Comparison of ENCODE assay signal across 22 cellular contexts in genomic region chr19:31296741-31297390, GRCh38. TPM values are rescaled to one million over a fixed set of nuclear protein-coding genes. Genes with fewer than 3 reads are reported as not detected.
A peak's percentile ranks its signal among the peaks of the same experiment; 100 is the strongest.
DNase-seq lines count a peak whose midpoint lies in the region; ATAC-seq, FAIRE-seq and TF ChIP-seq lines count a peak whose summit lies in the region.
"Had no signal": no experiment of that assay in that cellular context is flagged by ENCODE, and none has a peak within 500 bp of the region (broad histone marks: within the 10 kb centered on the region; RNA-seq: fewer than 3 reads in every experiment).

No MANE protein-coding gene starts in this region.

- H3K4ac ChIP-seq in neuronal stem cell (ENCODE audit: low read length), result no peak overlapping the region

- TF ChIP-seq CTCF in natural killer cell (IDR thresholded peaks at IDR 0.05) (no peak), bronchial epithelial cell (IDR thresholded peaks at IDR 0.05; ENCODE audit: insufficient read depth, low read length, severe bottlenecking) (no peak), upper lobe of right lung (IDR thresholded peaks at IDR 0.05) (no peak), colonic mucosa (IDR thresholded peaks at IDR 0.05) (no peak), suprapubic skin (IDR thresholded peaks at IDR 0.05) (no peak)

- no peak overlapping the region for H3K14ac ChIP-seq in neuronal stem cell (ENCODE audit: low read length)

- intact Hi-C loops in natural killer cell (cut with micrococcal nuclease), result no loop called here
- intact Hi-C loops in upper lobe of right lung (cut with DNase I), result no loop called here
- intact Hi-C loops in colonic mucosa (cut with DNase I), result no loop called here

- H2BK15ac ChIP-seq in neuronal stem cell (ENCODE audit: low read length), result peak overlapping the region; percentile 7

- no peak overlapping the region for H2AFZ ChIP-seq in neuronal stem cell (ENCODE audit: low read length)
- H2AFZ ChIP-seq: GM23248 had no signal

- DNase-seq in natural killer cell treated with Interleukin-12 subunit alpha and Interleukin-12 subunit beta and Interleukin-15 and Interleukin-18, amount 100 ng/mL, for 72 hours (ENCODE audit: low spot score), result peak; percentile 32
- DNase-seq in natural killer cell, result no peak
- DNase-seq in bronchial epithelial cell (ENCODE audit: low read depth), result no peak
- DNase-seq in neuronal stem cell (ENCODE audit: low spot score), result no peak
- DNase-seq in upper lobe of right lung, result peak; percentile 46
- no peak for DNase-seq in colonic mucosa
- no peak for DNase-seq in suprapubic skin (ENCODE audit: low spot score in 2 of 2)
- DNase-seq in NCI-H524 treated with DMSO at 0.1 percent for 48 hours (lab: John Stamatoyannopoulos, UW), result no peak
- DNase-seq: CD4-positive, CD25-positive, alpha-beta regulatory T cell; CD8-positive, alpha-beta memory T cell; COR-L47; DMS 273 treated with DMSO at 0.1 percent for 48 hours; DMS53; DND-41; EL; GM23248 had no signal

- no peak overlapping the region for H2AK5ac ChIP-seq in neuronal stem cell (ENCODE audit: low read depth, low read length)

- no peak overlapping the region for H3K4me3 Mint-ChIP-seq in natural killer cell treated with Interleukin-12 subunit alpha and Interleukin-12 subunit beta and Interleukin-15 and Interleukin-18, amount 100 ng/mL, for 72 hours
- no peak overlapping the region for H3K4me3 Mint-ChIP-seq in natural killer cell
- H3K4me3 Mint-ChIP-seq: B cell; CD4-positive, CD25-positive, alpha-beta regulatory T cell; CD8-positive, alpha-beta memory T cell had no signal

- TF ChIP-seq POLR2A in suprapubic skin (IDR thresholded peaks at IDR 0.05), result no peak

- H3K36me3 ChIP-seq in bronchial epithelial cell (ENCODE audit: control insufficient read depth, insufficient read depth, low read length), result no peaks in the 10 kb centered on the region
- no peaks in the 10 kb centered on the region for H3K36me3 ChIP-seq in neuronal stem cell (replicated peaks in 1 of 2; ENCODE audit: control insufficient read depth in 2 of 2, insufficient read depth in 2 of 2, low read length in 2 of 2)
- no peaks in the 10 kb centered on the region for H3K36me3 ChIP-seq in upper lobe of right lung
- no peaks in the 10 kb centered on the region for H3K36me3 ChIP-seq in colonic mucosa
- H3K36me3 ChIP-seq in suprapubic skin, result no peaks in the 10 kb centered on the region
- H3K36me3 ChIP-seq: HAP-1 had no signal

- ATAC-seq in natural killer cell treated with Interleukin-12 subunit alpha and Interleukin-12 subunit beta and Interleukin-15 and Interleukin-18, amount 100 ng/mL, for 72 hours, result no peak
- ATAC-seq in natural killer cell (no peak), upper lobe of right lung (no peak)
- ATAC-seq: GM12878 had no signal

- H2BK120ac ChIP-seq in neuronal stem cell (ENCODE audit: low read depth, low read length), result no peak overlapping the region

- H3K79me1 ChIP-seq in neuronal stem cell (ENCODE audit: low read depth, low read length), result no peaks in the 10 kb centered on the region

- H3K27ac ChIP-seq in neuronal stem cell (replicated peaks; ENCODE audit: low read length), result no peak overlapping the region
- no peak overlapping the region for H3K27ac ChIP-seq in upper lobe of right lung
- H3K27ac ChIP-seq in colonic mucosa, result no peak overlapping the region
- H3K27ac ChIP-seq in suprapubic skin, result no peak overlapping the region
- H3K27ac ChIP-seq: BLaER1 treated with 17β-estradiol and CSF1 and Interleukin-3, amounts not matched to agents 10 nM and 100 nM; GM23248 had no signal

- TF ChIP-seq EP300 in suprapubic skin (IDR thresholded peaks at IDR 0.05), result no peak

- no CpG with 5 or more reads among the region's 10 CpGs for WGBS in neuronal stem cell (ENCODE audit: extremely low coverage in 2 of 2, insufficient read length in 2 of 2, insufficient replicate concordance in 1 of 2), 2 donors
- 94% methylated on average over 7 of the region's 10 CpGs for WGBS in suprapubic skin

- no peak overlapping the region for H3K23ac ChIP-seq in neuronal stem cell (ENCODE audit: low read depth, low read length, poor library complexity)

- H3K4me2 ChIP-seq in neuronal stem cell (ENCODE audit: insufficient read depth, low read length, poor library complexity, severe bottlenecking), result no peak overlapping the region
- H3K4me2 ChIP-seq: BLaER1 treated with 17β-estradiol and CSF1 and Interleukin-3, amounts not matched to agents 10 nM and 100 nM had no signal

- H3K27me3 ChIP-seq in bronchial epithelial cell (ENCODE audit: control insufficient read depth, insufficient read depth, low read length) (no peaks in the 10 kb centered on the region), neuronal stem cell (ENCODE audit: control insufficient read depth in 3 of 3, insufficient read depth in 3 of 3, low read depth in 1 of 3, low read length in 3 of 3) (no peaks in the 10 kb centered on the region), upper lobe of right lung (no peaks in the 10 kb centered on the region), colonic mucosa (no peaks in the 10 kb centered on the region), suprapubic skin (no peaks in the 10 kb centered on the region)
- H3K27me3 ChIP-seq: BLaER1 treated with 17β-estradiol and CSF1 and Interleukin-3, amounts not matched to agents 10 nM and 100 nM had no signal

- H3K9ac ChIP-seq in neuronal stem cell (ENCODE audit: low read depth, low read length, poor library complexity) (no peak overlapping the region), colonic mucosa (ENCODE audit: low read depth in 2 of 2, low read length in 2 of 2) (no peak overlapping the region)
- H3K9ac ChIP-seq: BLaER1 treated with 17β-estradiol and CSF1 and Interleukin-3, amounts not matched to agents 10 nM and 100 nM; GM23248 had no signal

- H3K36me3 Mint-ChIP-seq in natural killer cell treated with Interleukin-12 subunit alpha and Interleukin-12 subunit beta and Interleukin-15 and Interleukin-18, amount 100 ng/mL, for 72 hours, result no peaks in the 10 kb centered on the region
- no peaks in the 10 kb centered on the region for H3K36me3 Mint-ChIP-seq in natural killer cell
- H3K36me3 Mint-ChIP-seq: CD4-positive, CD25-positive, alpha-beta regulatory T cell; IgD-negative memory B cell had no signal

- H2BK5ac ChIP-seq in neuronal stem cell (ENCODE audit: low read length), result peak overlapping the region; percentile 44

- H3K27me3 Mint-ChIP-seq in natural killer cell treated with Interleukin-12 subunit alpha and Interleukin-12 subunit beta and Interleukin-15 and Interleukin-18, amount 100 ng/mL, for 72 hours, result no peaks in the 10 kb centered on the region
- H3K27me3 Mint-ChIP-seq in natural killer cell (ENCODE audit: low read depth in 2 of 2), result no peaks in the 10 kb centered on the region
- H3K27me3 Mint-ChIP-seq: B cell; CD4-positive, CD25-positive, alpha-beta regulatory T cell; IgD-negative memory B cell had no signal

- no peaks in the 10 kb centered on the region for H3K4me1 Mint-ChIP-seq in natural killer cell treated with Interleukin-12 subunit alpha and Interleukin-12 subunit beta and Interleukin-15 and Interleukin-18, amount 100 ng/mL, for 72 hours (ENCODE audit: low read depth in 2 of 2)
- peaks cover 0 to 15% of the 10 kb centered on the region in 2 donors for H3K4me1 Mint-ChIP-seq in natural killer cell
- H3K4me1 Mint-ChIP-seq: B cell; CD4-positive, CD25-positive, alpha-beta regulatory T cell; CD8-positive, alpha-beta memory T cell; IgD-negative memory B cell had no signal

- H4K91ac ChIP-seq in neuronal stem cell (ENCODE audit: low read depth, low read length, poor library complexity), result no peak overlapping the region

- H3K9me3 Mint-ChIP-seq in natural killer cell treated with Interleukin-12 subunit alpha and Interleukin-12 subunit beta and Interleukin-15 and Interleukin-18, amount 100 ng/mL, for 72 hours, result no peaks in the 10 kb centered on the region
- H3K9me3 Mint-ChIP-seq in natural killer cell, result peaks cover 0 to 6% of the 10 kb centered on the region in 2 donors
- H3K9me3 Mint-ChIP-seq: CD8-positive, alpha-beta memory T cell had no signal

- H4K8ac ChIP-seq in neuronal stem cell (ENCODE audit: low read depth, low read length), result no peak overlapping the region

- H3K18ac ChIP-seq in neuronal stem cell (ENCODE audit: low read length), result peak overlapping the region; percentile 20

- H3K4me3 ChIP-seq in bronchial epithelial cell (ENCODE audit: low read depth, low read length) (no peak overlapping the region), neuronal stem cell (ENCODE audit: low read length in 2 of 2) (no peak overlapping the region), upper lobe of right lung (no peak overlapping the region), colonic mucosa (no peak overlapping the region), suprapubic skin (no peak overlapping the region)
- H3K4me3 ChIP-seq: BLaER1 treated with 17β-estradiol and CSF1 and Interleukin-3, amounts not matched to agents 10 nM and 100 nM; GM12878; GM23248; HAP-1 had no signal

- H3K9me3 ChIP-seq in neuronal stem cell (replicated peaks in 1 of 2; ENCODE audit: control insufficient read depth in 2 of 2, insufficient read depth in 1 of 2, low read depth in 1 of 2, low read length in 2 of 2), result peaks cover 0 to 2% of the 10 kb centered on the region in 2 donors
- H3K9me3 ChIP-seq in upper lobe of right lung, result no peaks in the 10 kb centered on the region
- no peaks in the 10 kb centered on the region for H3K9me3 ChIP-seq in colonic mucosa
- H3K9me3 ChIP-seq in suprapubic skin, result no peaks in the 10 kb centered on the region
- H3K9me3 ChIP-seq: BLaER1 treated with 17β-estradiol and CSF1 and Interleukin-3, amounts not matched to agents 10 nM and 100 nM; HAP-1 had no signal

- H3K27ac Mint-ChIP-seq in natural killer cell treated with Interleukin-12 subunit alpha and Interleukin-12 subunit beta and Interleukin-15 and Interleukin-18, amount 100 ng/mL, for 72 hours, result no peak overlapping the region
- H3K27ac Mint-ChIP-seq in natural killer cell, result no peak overlapping the region
- H3K27ac Mint-ChIP-seq: B cell; CD8-positive, alpha-beta memory T cell had no signal

- H3K4me1 ChIP-seq in neuronal stem cell (ENCODE audit: control insufficient read depth in 2 of 2, insufficient read depth in 1 of 2, low read depth in 1 of 2, low read length in 2 of 2), result peaks cover 0 to 3% of the 10 kb centered on the region in 2 donors
- no peaks in the 10 kb centered on the region for H3K4me1 ChIP-seq in upper lobe of right lung
- no peaks in the 10 kb centered on the region for H3K4me1 ChIP-seq in colonic mucosa
- H3K4me1 ChIP-seq in suprapubic skin, result no peaks in the 10 kb centered on the region
- H3K4me1 ChIP-seq: HAP-1 had no signal

- FAIRE-seq in bronchial epithelial cell (lab: Jason Lieb, UNC), result peak; percentile 7
- FAIRE-seq: GM12878 had no signal

- no peak overlapping the region for H2BK12ac ChIP-seq in neuronal stem cell (ENCODE audit: low read length)

RNA-seq across cellular contexts. Expression of gene TSHZ3, which starts 52.4 kb away (rescaled TPM):
- total RNA-seq in natural killer cell treated with Interleukin-12 subunit alpha and Interleukin-12 subunit beta and Interleukin-15 and Interleukin-18, amount 100 ng/mL, for 72 hours, result 1 to 10 TPM; 4.0 to 4.1 TPM
- total RNA-seq in natural killer cell (1 to 10 TPM; 5.3 to 8.1 (median 6.2) TPM), bronchial epithelial cell (1.6 and 2.0 TPM in 2 replicates), upper lobe of right lung (5.8 TPM), colonic mucosa (1 to 10 TPM; 1.3 to 5.1 TPM), suprapubic skin (1 to 10 TPM; 2.1 to 3.2 (median 2.7) TPM)
- polyA plus RNA-seq in neuronal stem cell (2013, experiment 1 of 2), result 1.5 TPM
- polyA plus RNA-seq in neuronal stem cell (2013, experiment 2 of 2), result 1.6 TPM
- total RNA-seq: G401 had no signal
- polyA plus RNA-seq: GM12878, IgD-negative memory B cell had no signal

Comparison
In these comparisons a context has a peak if more than half of its experiments do, and no peak if none do; other contexts are left out.
1. DNase-seq: peak in natural killer cell treated with Interleukin-12 subunit alpha and Interleukin-12 subunit beta and Interleukin-15 and Interleukin-18, amount 100 ng/mL, for 72 hours (single experiment) and upper lobe of right lung (single experiment); none in natural killer cell (single experiment), bronchial epithelial cell (single experiment), neuronal stem cell (single experiment), colonic mucosa (single experiment), suprapubic skin (0 of 2) and NCI-H524 treated with DMSO at 0.1 percent for 48 hours (single experiment).